25 cellular contexts compared by ENCODE assay signal in the genomic region with DNA sequence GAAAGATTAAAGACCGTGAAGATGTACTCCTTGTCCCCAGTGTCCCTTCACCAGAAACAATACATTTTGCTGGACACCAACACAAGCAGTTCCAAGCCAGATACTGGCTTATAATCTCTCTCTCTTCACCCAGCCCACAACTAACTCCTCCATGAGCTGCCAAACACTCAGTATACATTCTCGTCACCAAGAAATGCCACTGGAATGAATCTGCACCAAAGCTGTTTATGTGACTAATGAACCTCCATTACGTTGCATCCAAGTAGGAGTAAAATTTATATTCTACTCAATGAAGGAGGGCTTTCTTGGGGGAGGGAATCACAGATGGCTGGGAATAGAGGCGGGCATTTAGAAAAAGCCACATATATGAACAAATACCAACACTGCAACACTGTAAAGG. TPM values are rescaled to one million over a fixed set of nuclear protein-coding genes. Genes with fewer than 3 reads are reported as not detected.
"Had no signal": no experiment of that assay in that cellular context is flagged by ENCODE, and none has a peak within 500 bp of the region (broad histone marks: within the 10 kb centered on the region; RNA-seq: fewer than 3 reads in every experiment).

No MANE protein-coding gene starts in this region.

- FAIRE-seq: pancreas had no signal

- H3K9me3 ChIP-seq: gastrocnemius medialis, pancreas, psoas muscle, right atrium auricular region, tibial artery had no signal

- H3K4me1 ChIP-seq: gastrocnemius medialis, pancreas, psoas muscle, tibial artery had no signal

- ATAC-seq: esophagus mucosa; gastrocnemius medialis; left ventricle myocardium superior; natural killer cell treated with Interleukin-12 subunit alpha and Interleukin-12 subunit beta and Interleukin-15 and Interleukin-18, amount 100 ng/mL, for 72 hours; pancreas; psoas muscle had no signal

- H3K4me1 Mint-ChIP-seq: activated naive CD4-positive, alpha-beta T cell treated with anti-CD3 and anti-CD28 coated beads, Interleukin-2, amount 10 ng/mL, durations not matched to agents 7 days and 5 days had no signal

- DNase-seq: activated CD4-positive, alpha-beta memory T cell treated with anti-CD3 and anti-CD28 coated beads for 36 hours; activated CD4-positive, alpha-beta T cell treated with anti-CD3 and anti-CD28 coated beads for 4 hours; activated CD4-positive, CD25-positive, alpha-beta regulatory T cell; activated effector memory CD4-positive, alpha-beta T cell treated with Interleukin-2 at 50 U/mL for 16 hours; activated naive CD4-positive, alpha-beta T cell treated with anti-CD3 and anti-CD28 coated beads, Interleukin-2, amount 10 ng/mL, durations not matched to agents 7 days and 5 days; activated T-cell treated with anti-CD3 and anti-CD28 coated beads, Interleukin-2, amount 50 U/mL, for 48 hours; anterior cingulate cortex; central memory CD4-positive, alpha-beta T cell; dermis blood vessel endothelial cell; effector CD8-positive, alpha-beta T cell; gastrocnemius medialis; hippocampal formation; left ventricle myocardium superior; mammary epithelial cell; midbrain; pancreas; psoas muscle; stimulated activated CD4-positive, alpha-beta T cell treated with anti-CD3 and anti-CD28 coated beads, Interleukin-4, amount 100 ng/mL, for 4 hours; substantia nigra; tibial artery had no signal

- H3K4me3 ChIP-seq: gastrocnemius medialis, pancreas, psoas muscle, right atrium auricular region, tibial artery had no signal

- H3K27ac Mint-ChIP-seq: activated CD4-positive, alpha-beta memory T cell treated with anti-CD3 and anti-CD28 coated beads for 36 hours; activated naive CD4-positive, alpha-beta T cell treated with anti-CD3 and anti-CD28 coated beads, Interleukin-2, amount 10 ng/mL, durations not matched to agents 7 days and 5 days; natural killer cell treated with Interleukin-12 subunit alpha and Interleukin-12 subunit beta and Interleukin-15 and Interleukin-18, amount 100 ng/mL, for 72 hours; stimulated activated naive CD8-positive, alpha-beta T cell treated with anti-CD3 and anti-CD28 coated beads, Interleukin-15, Interleukin-2, amounts not matched to agents 100 ng/mL and 50 ng/mL, for 24 hours; T-helper 1 cell treated with Interleukin-12 subunit alpha and Interleukin-12 subunit beta and Interleukin-4 antibody, amounts not matched to agents 30 μg/mL and 1 μg/mL, for 36 hours had no signal

- H3K27ac ChIP-seq: gastrocnemius medialis, pancreas, psoas muscle, right atrium auricular region, tibial artery had no signal

- H3K27me3 Mint-ChIP-seq: activated CD4-positive, alpha-beta memory T cell treated with anti-CD3 and anti-CD28 coated beads for 36 hours; activated naive CD4-positive, alpha-beta T cell treated with anti-CD3 and anti-CD28 coated beads, Interleukin-2, amount 10 ng/mL, durations not matched to agents 7 days and 5 days; natural killer cell treated with Interleukin-12 subunit alpha and Interleukin-12 subunit beta and Interleukin-15 and Interleukin-18, amount 100 ng/mL, for 72 hours; stimulated activated naive CD8-positive, alpha-beta T cell treated with anti-CD3 and anti-CD28 coated beads, Interleukin-15, Interleukin-2, amounts not matched to agents 100 ng/mL and 50 ng/mL, for 24 hours had no signal

- H3K9me3 Mint-ChIP-seq: activated CD4-positive, alpha-beta memory T cell treated with anti-CD3 and anti-CD28 coated beads for 36 hours had no signal

- H3K36me3 Mint-ChIP-seq: activated CD4-positive, alpha-beta memory T cell treated with anti-CD3 and anti-CD28 coated beads for 36 hours; activated naive CD4-positive, alpha-beta T cell treated with anti-CD3 and anti-CD28 coated beads, Interleukin-2, amount 10 ng/mL, durations not matched to agents 7 days and 5 days; natural killer cell treated with Interleukin-12 subunit alpha and Interleukin-12 subunit beta and Interleukin-15 and Interleukin-18, amount 100 ng/mL, for 72 hours had no signal

- H3K36me3 ChIP-seq: gastrocnemius medialis, pancreas, right atrium auricular region, tibial artery had no signal

- H3K4me3 Mint-ChIP-seq: activated CD4-positive, alpha-beta memory T cell treated with anti-CD3 and anti-CD28 coated beads for 36 hours; activated naive CD4-positive, alpha-beta T cell treated with anti-CD3 and anti-CD28 coated beads, Interleukin-2, amount 10 ng/mL, durations not matched to agents 7 days and 5 days; natural killer cell treated with Interleukin-12 subunit alpha and Interleukin-12 subunit beta and Interleukin-15 and Interleukin-18, amount 100 ng/mL, for 72 hours; stimulated activated naive CD8-positive, alpha-beta T cell treated with anti-CD3 and anti-CD28 coated beads, Interleukin-15, Interleukin-2, amounts not matched to agents 100 ng/mL and 50 ng/mL, for 24 hours; T-helper 1 cell treated with Interleukin-12 subunit alpha and Interleukin-12 subunit beta and Interleukin-4 antibody, amounts not matched to agents 30 μg/mL and 1 μg/mL, for 36 hours had no signal

- H3K27me3 ChIP-seq: gastrocnemius medialis, pancreas, right atrium auricular region, tibial artery had no signal

RNA-seq across cellular contexts. Expression of a gene that starts 20.9 kb away (rescaled TPM):
- total RNA-seq: activated CD4-positive, alpha-beta memory T cell treated with anti-CD3 and anti-CD28 coated beads for 36 hours; natural killer cell treated with Interleukin-12 subunit alpha and Interleukin-12 subunit beta and Interleukin-15 and Interleukin-18, amount 100 ng/mL, for 72 hours had no signal
